ENCODE assay signal across 1 cellular context in the genomic region with DNA sequence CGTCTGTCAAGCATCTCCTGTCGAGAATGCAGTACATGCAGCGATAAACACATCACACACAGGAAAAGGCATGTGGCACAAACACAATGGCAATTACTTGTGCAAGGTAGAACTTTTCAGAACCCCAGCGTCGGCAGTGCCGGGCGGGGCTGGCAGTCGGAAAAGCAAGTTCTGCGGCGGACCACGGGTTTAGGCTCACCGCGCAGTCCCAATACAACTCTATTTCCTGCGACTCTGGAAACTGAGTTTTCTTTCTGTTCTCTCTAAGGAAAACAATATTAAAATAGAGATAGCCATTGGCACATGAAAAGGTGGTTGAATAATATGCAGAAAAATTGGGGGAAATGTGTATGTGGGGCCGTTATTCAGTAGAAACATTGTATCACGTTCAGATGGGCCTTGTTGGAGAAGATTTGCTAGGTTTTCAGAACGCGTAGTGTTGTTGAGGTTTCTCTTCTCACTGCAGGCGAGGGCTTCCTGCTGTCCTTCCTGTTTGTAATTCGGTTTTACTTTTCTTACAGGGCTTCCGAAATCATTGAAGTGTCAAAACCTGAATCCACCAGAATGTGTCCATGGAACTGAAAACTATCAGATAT.
TF ChIP-seq lines count a peak whose summit lies in the region.

No MANE protein-coding gene starts in this region.

TF ChIP-seq in WTC11, 78 proteins besides CTCF, POLR2A, EP300 and RAD21 (continued from another document):
- TF ChIP-seq, protein P1, sequence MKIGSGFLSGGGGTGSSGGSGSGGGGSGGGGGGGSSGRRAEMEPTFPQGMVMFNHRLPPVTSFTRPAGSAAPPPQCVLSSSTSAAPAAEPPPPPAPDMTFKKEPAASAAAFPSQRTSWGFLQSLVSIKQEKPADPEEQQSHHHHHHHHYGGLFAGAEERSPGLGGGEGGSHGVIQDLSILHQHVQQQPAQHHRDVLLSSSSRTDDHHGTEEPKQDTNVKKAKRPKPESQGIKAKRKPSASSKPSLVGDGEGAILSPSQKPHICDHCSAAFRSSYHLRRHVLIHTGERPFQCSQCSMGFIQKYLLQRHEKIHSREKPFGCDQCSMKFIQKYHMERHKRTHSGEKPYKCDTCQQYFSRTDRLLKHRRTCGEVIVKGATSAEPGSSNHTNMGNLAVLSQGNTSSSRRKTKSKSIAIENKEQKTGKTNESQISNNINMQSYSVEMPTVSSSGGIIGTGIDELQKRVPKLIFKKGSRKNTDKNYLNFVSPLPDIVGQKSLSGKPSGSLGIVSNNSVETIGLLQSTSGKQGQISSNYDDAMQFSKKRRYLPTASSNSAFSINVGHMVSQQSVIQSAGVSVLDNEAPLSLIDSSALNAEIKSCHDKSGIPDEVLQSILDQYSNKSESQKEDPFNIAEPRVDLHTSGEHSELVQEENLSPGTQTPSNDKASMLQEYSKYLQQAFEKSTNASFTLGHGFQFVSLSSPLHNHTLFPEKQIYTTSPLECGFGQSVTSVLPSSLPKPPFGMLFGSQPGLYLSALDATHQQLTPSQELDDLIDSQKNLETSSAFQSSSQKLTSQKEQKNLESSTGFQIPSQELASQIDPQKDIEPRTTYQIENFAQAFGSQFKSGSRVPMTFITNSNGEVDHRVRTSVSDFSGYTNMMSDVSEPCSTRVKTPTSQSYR (CRISPR knock-in tag; IDR thresholded peaks at IDR 0.05): no peak
- TF ChIP-seq SOX15 (CRISPR knock-in tag; IDR thresholded peaks at IDR 0.05): no peak
